17 cellular contexts compared by ENCODE assay signal in the genomic region with DNA sequence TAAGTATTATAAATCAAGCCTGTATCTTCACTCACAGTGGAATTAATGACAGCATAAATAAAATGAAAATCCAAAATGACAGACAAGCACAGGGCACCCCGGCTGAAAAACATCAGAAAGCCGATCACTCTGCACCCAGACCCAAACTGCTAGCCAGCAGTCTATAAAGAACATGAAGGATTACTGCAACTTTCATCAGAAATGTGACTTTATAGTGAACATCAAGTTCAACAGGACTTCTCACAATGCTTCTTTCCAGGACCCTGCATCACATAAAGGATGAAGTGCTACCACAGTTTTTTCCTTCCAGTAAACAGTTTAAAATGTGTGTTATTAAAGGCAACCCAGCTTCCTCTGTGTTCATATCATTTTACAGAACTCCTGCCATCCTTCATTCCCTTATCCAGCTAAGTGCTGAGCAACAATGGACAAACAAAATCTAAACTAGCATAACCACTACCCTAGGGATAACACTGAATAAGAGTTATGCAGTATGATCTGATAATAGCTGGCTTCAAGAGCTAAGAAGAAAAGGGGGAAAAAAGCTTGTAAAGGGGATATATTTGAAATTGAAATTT.
DNase-seq lines count a peak whose midpoint lies in the region; ATAC-seq and TF ChIP-seq lines count a peak whose summit lies in the region.
"Had no signal": no experiment of that assay in that cellular context is flagged by ENCODE, and none has a peak within 500 bp of the region (broad histone marks: within the 10 kb centered on the region; RNA-seq: fewer than 3 reads in every experiment).

No MANE protein-coding gene starts in this region.

- H3K36me3 Mint-ChIP-seq in HFFc6 (ENCODE audit: low read depth): peaks cover 6% of the 10 kb centered on the region; the same call in 1 of the 2 replicates
- H3K36me3 Mint-ChIP-seq: activated naive CD8-positive, alpha-beta T cell treated with anti-CD3 and anti-CD28 coated beads, Interleukin-2, amount 10 ng/mL, durations not matched to agents 7 days and 5 days; memory B cell had no signal

- WGBS in psoas muscle, 3 donors: 11 to 28% (median 20%) methylated on average over 2 of the region's 2 CpGs

- DNase-seq in HFFc6 (no peak), dedifferentiated amniotic fluid mesenchymal stem cell (ENCODE audit: extremely low spot score) (peak; percentile 63), psoas muscle (no peak), dorsolateral prefrontal cortex (no peak), mucosa of descending colon (no peak)
- no peak for DNase-seq in activated naive CD4-positive, alpha-beta T cell treated with anti-CD3 and anti-CD28 coated beads, Interleukin-2, amount 50 U/mL, for 16 hours
- DNase-seq: activated CD4-positive, alpha-beta T cell treated with anti-CD3 and anti-CD28 coated beads, Interleukin-2, amount 50 U/mL, for 1 hour; activated naive CD8-positive, alpha-beta T cell treated with anti-CD3 and anti-CD28 coated beads, Interleukin-2, amount 10 ng/mL, durations not matched to agents 7 days and 5 days; activated T-cell treated with anti-CD3 and anti-CD28 coated beads, Interleukin-2, amount 50 U/mL, for 1 hour; NCI-H2107; NCI-H774; right lobe of liver; SW 1271 had no signal

- peak overlapping the region; percentile 56 for H3K27ac Mint-ChIP-seq in HFFc6
- H3K27ac Mint-ChIP-seq: activated naive CD8-positive, alpha-beta T cell treated with anti-CD3 and anti-CD28 coated beads, Interleukin-2, amount 10 ng/mL, durations not matched to agents 7 days and 5 days; B cell; memory B cell had no signal

- TF ChIP-seq CTCF in HFFc6 (IDR thresholded peaks at IDR 0.05) (no peak), psoas muscle (IDR thresholded peaks at IDR 0.05) (no peak), dorsolateral prefrontal cortex (IDR thresholded peaks at IDR 0.05 in 54 of 56, conservative IDR thresholded peaks at IDR 0.05 in 2 of 56; ENCODE audit: low read depth in 1 of 56, partially characterized antibody in 56 of 56) (no peak), mucosa of descending colon (IDR thresholded peaks at IDR 0.05) (no peak)

- H3K27ac ChIP-seq in psoas muscle (peak overlapping the region; percentile 46), dorsolateral prefrontal cortex (peak overlapping the region in 2 of 59 donors; percentile 10 to 16)
- H3K27ac ChIP-seq: neutrophil, right lobe of liver had no signal

- H3K27me3 Mint-ChIP-seq in HFFc6 (ENCODE audit: insufficient read depth): no peaks in the 10 kb centered on the region; the same call in 1 of the 2 replicates
- H3K27me3 Mint-ChIP-seq: activated naive CD8-positive, alpha-beta T cell treated with anti-CD3 and anti-CD28 coated beads, Interleukin-2, amount 10 ng/mL, durations not matched to agents 7 days and 5 days; B cell; memory B cell had no signal

- peak overlapping the region; percentile 53; the same call in 1 of the 2 replicates for H3K4me3 Mint-ChIP-seq in HFFc6
- H3K4me3 Mint-ChIP-seq: activated naive CD8-positive, alpha-beta T cell treated with anti-CD3 and anti-CD28 coated beads, Interleukin-2, amount 10 ng/mL, durations not matched to agents 7 days and 5 days; B cell; memory B cell had no signal

- H3K27me3 ChIP-seq in psoas muscle (ENCODE audit: insufficient read depth in 3 of 3, low read length in 2 of 3): no peaks in the 10 kb centered on the region
- no peaks in the 10 kb centered on the region for H3K27me3 ChIP-seq in dorsolateral prefrontal cortex
- H3K27me3 ChIP-seq: neutrophil, right lobe of liver had no signal

- H3K9me3 ChIP-seq in psoas muscle (no peaks in the 10 kb centered on the region), mucosa of descending colon (no peaks in the 10 kb centered on the region)
- H3K9me3 ChIP-seq: neutrophil, right lobe of liver had no signal

- peaks cover 27% of the 10 kb centered on the region for H3K4me1 Mint-ChIP-seq in HFFc6 (ENCODE audit: low read depth)
- H3K4me1 Mint-ChIP-seq: activated naive CD8-positive, alpha-beta T cell treated with anti-CD3 and anti-CD28 coated beads, Interleukin-2, amount 10 ng/mL, durations not matched to agents 7 days and 5 days; memory B cell had no signal

- H3K4me3 ChIP-seq in psoas muscle (no peak overlapping the region), dorsolateral prefrontal cortex (no peak overlapping the region), mucosa of descending colon (no peak overlapping the region)
- H3K4me3 ChIP-seq: right lobe of liver had no signal

- intact Hi-C loops in psoas muscle (cut with DNase I) (no loop called here), dorsolateral prefrontal cortex (cut with DNase I) (no loop called here), mucosa of descending colon (cut with DNase I, micrococcal nuclease) (no loop called here)

- H3K36me3 ChIP-seq in psoas muscle (ENCODE audit: insufficient read depth in 1 of 2, low read depth in 1 of 2): no peaks in the 10 kb centered on the region
- no peaks in the 10 kb centered on the region for H3K36me3 ChIP-seq in mucosa of descending colon (ENCODE audit: low read depth)
- H3K36me3 ChIP-seq: neutrophil, right lobe of liver had no signal

- ATAC-seq in GM18867 (IDR thresholded peaks at IDR 0.05; ENCODE audit: unreplicated experiment) (peak; percentile 7), psoas muscle (peak in 1 of 4 donors; percentile 45), mucosa of descending colon (no peak)
- ATAC-seq: right lobe of liver had no signal

- H3K9me3 Mint-ChIP-seq in HFFc6: no peaks in the 10 kb centered on the region
- H3K9me3 Mint-ChIP-seq: activated naive CD8-positive, alpha-beta T cell treated with anti-CD3 and anti-CD28 coated beads, Interleukin-2, amount 10 ng/mL, durations not matched to agents 7 days and 5 days; memory B cell had no signal

- H3K4me1 ChIP-seq in psoas muscle: peaks cover 2% of the 10 kb centered on the region
- no peaks in the 10 kb centered on the region for H3K4me1 ChIP-seq in mucosa of descending colon (ENCODE audit: low read depth)
- H3K4me1 ChIP-seq: right lobe of liver had no signal
